In the genomic region with DNA sequence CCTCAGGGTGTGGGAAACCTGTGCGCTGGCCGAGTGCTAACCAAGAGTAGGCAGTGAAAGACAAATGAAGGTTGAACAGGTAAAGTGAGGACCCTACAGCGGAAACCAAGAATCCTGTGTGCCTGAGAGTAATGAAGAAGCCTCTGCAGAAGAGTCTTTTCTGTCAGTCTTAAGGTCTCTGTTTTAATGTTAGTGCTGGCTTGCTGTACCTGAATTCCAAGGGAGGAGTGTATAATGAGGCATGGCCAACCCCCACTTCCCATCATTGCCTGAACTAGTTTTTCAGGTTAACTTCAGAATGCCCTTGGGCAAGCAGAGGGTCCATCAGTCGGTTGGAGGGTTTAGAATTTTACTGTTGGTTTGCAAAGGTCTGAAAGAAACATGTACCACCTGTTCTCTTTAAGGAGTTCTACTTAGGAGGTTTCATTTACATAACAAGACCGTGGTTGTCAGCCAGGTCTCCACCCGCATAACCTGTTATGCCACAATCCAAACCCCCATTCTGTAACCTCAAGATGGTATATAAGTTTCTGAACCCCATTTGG, we compare ENCODE assay signal across 8 cellular contexts. TPM values are rescaled to one million over a fixed set of nuclear protein-coding genes. Genes with fewer than 3 reads are reported as not detected.
DNase-seq lines count a peak whose midpoint lies in the region; ATAC-seq and TF ChIP-seq lines count a peak whose summit lies in the region.

No MANE protein-coding gene starts in this region.

- peak overlapping the region; percentile 99 for H3K4me3 Mint-ChIP-seq in activated naive CD8-positive, alpha-beta T cell treated with anti-CD3 and anti-CD28 coated beads for 36 hours
- H3K4me3 Mint-ChIP-seq in immature natural killer cell: peak overlapping the region; percentile 97 to 98 (median 97)

- no peak for TF ChIP-seq CTCF in 22Rv1 (IDR thresholded peaks at IDR 0.05)

- H3K27ac ChIP-seq in 22Rv1: peak overlapping the region; percentile 77
- H3K27ac ChIP-seq in substantia nigra (ENCODE audit: low read depth, low read length, poor library complexity, severe bottlenecking): peak overlapping the region; percentile 88

- DNase-seq in activated naive CD8-positive, alpha-beta T cell treated with anti-CD3 and anti-CD28 coated beads for 36 hours: no peak
- DNase-seq in immature natural killer cell (no peak), substantia nigra (lab: John Stamatoyannopoulos, UW) (no peak), amygdala (lab: John Stamatoyannopoulos, UW) (no peak), kidney glomerular epithelial cell (lab: John Stamatoyannopoulos, UW) (no peak)

- peaks cover 4% of the 10 kb centered on the region for H3K9me3 Mint-ChIP-seq in activated naive CD8-positive, alpha-beta T cell treated with anti-CD3 and anti-CD28 coated beads for 36 hours
- peaks cover 0 to 6% (median 4%) of the 10 kb centered on the region in 6 donors for H3K9me3 Mint-ChIP-seq in immature natural killer cell

- peaks cover 32% of the 10 kb centered on the region for H3K36me3 Mint-ChIP-seq in activated naive CD8-positive, alpha-beta T cell treated with anti-CD3 and anti-CD28 coated beads for 36 hours
- H3K36me3 Mint-ChIP-seq in immature natural killer cell: peaks cover 5 to 13% (median 13%) of the 10 kb centered on the region in 3 donors

- H3K27ac Mint-ChIP-seq in activated naive CD8-positive, alpha-beta T cell treated with anti-CD3 and anti-CD28 coated beads for 36 hours: peak overlapping the region; percentile 98
- peak overlapping the region; percentile 94 to 99 (median 98) for H3K27ac Mint-ChIP-seq in immature natural killer cell

- ATAC-seq in GM18907 (IDR thresholded peaks at IDR 0.05; ENCODE audit: unreplicated experiment): peak; percentile 46
- ATAC-seq in HG03175 (IDR thresholded peaks at IDR 0.05; ENCODE audit: unreplicated experiment): peak; percentile 35

- H3K4me1 Mint-ChIP-seq in activated naive CD8-positive, alpha-beta T cell treated with anti-CD3 and anti-CD28 coated beads for 36 hours: peaks cover 28% of the 10 kb centered on the region
- H3K4me1 Mint-ChIP-seq in immature natural killer cell: peaks cover 27 to 32% of the 10 kb centered on the region in 2 donors

- no peaks in the 10 kb centered on the region for H3K27me3 Mint-ChIP-seq in activated naive CD8-positive, alpha-beta T cell treated with anti-CD3 and anti-CD28 coated beads for 36 hours
- H3K27me3 Mint-ChIP-seq in immature natural killer cell (ENCODE audit: low read depth in 3 of 3): peaks cover 3 to 12% (median 6%) of the 10 kb centered on the region in 3 donors

RNA-seq across cellular contexts. Expression of a gene that starts 0.6 kb away (rescaled TPM):
- total RNA-seq in activated naive CD8-positive, alpha-beta T cell treated with anti-CD3 and anti-CD28 coated beads for 36 hours: 100 to 1,000 TPM; 158 to 161 TPM
- polyA plus RNA-seq in immature natural killer cell: 100 to 1,000 TPM; 102 to 146 (median 107) TPM

RNA-seq across cellular contexts. Expression of a gene that starts 30.9 kb away (rescaled TPM):
- total RNA-seq in activated naive CD8-positive, alpha-beta T cell treated with anti-CD3 and anti-CD28 coated beads for 36 hours: 10 to 100 TPM; 27.6 to 28.0 TPM
- polyA plus RNA-seq in immature natural killer cell: 10 to 100 TPM in 2 of 3 donors, 1 to 10 TPM in 1; 9.4 to 19.8 (median 10.3) TPM

RNA-seq across cellular contexts. Expression of a gene that starts 31.9 kb away (rescaled TPM):
- 100 to 1,000 TPM; 270 to 283 TPM for total RNA-seq in activated naive CD8-positive, alpha-beta T cell treated with anti-CD3 and anti-CD28 coated beads for 36 hours
- 100 to 1,000 TPM; 500 to 935 (median 673) TPM for polyA plus RNA-seq in immature natural killer cell
